Comparison of ENCODE assay signal across 22 cellular contexts in genomic region chr17:52140601-52141000, GRCh38.
DNase-seq lines count a peak whose midpoint lies in the region; ATAC-seq and TF ChIP-seq lines count a peak whose summit lies in the region.
"Had no signal": no experiment of that assay in that cellular context is flagged by ENCODE, and none has a peak within 500 bp of the region (broad histone marks: within the 10 kb centered on the region; RNA-seq: fewer than 3 reads in every experiment).

No MANE protein-coding gene starts in this region.

- no peaks in the 10 kb centered on the region for H3K9me3 ChIP-seq in WERI-Rb-1 (ENCODE audit: severe bottlenecking)
- H3K9me3 ChIP-seq: BE2C, BLaER1 had no signal

- no peaks in the 10 kb centered on the region for H3K27me3 ChIP-seq in WERI-Rb-1 (ENCODE audit: insufficient read depth, low read depth, severe bottlenecking)
- H3K27me3 ChIP-seq: BE2C, BLaER1 had no signal

- no peaks in the 10 kb centered on the region for H3K36me3 ChIP-seq in WERI-Rb-1
- H3K36me3 ChIP-seq: BE2C, BLaER1 had no signal

- ATAC-seq in HG03280 (IDR thresholded peaks at IDR 0.05; ENCODE audit: unreplicated experiment), result no peak

- peak overlapping the region; percentile 80 for H3K27ac ChIP-seq in WERI-Rb-1
- H3K27ac ChIP-seq: BLaER1 had no signal

- no peak overlapping the region for H3K4me3 ChIP-seq in WERI-Rb-1 (ENCODE audit: low read depth, low read length)
- H3K4me3 ChIP-seq: BLaER1 had no signal

- no peak for TF ChIP-seq CTCF in WERI-Rb-1 (IDR thresholded peaks at IDR 0.05; ENCODE audit: low read depth, low read length)

- DNase-seq in NCI-H524 (lab: John Stamatoyannopoulos, UW) (peak; percentile 43), NCI-H524 treated with DMSO at 0.1 percent for 48 hours (lab: John Stamatoyannopoulos, UW) (no peak), NCI-H82 (lab: John Stamatoyannopoulos, UW) (peak; percentile 92), WERI-Rb-1 (peak; percentile 94), ecto neural progenitor cell (ENCODE audit: low spot score) (peak; percentile 55), LoVo (ENCODE audit: low spot score) (no peak), SIG-M5 treated with dmso at 0.1 percent for 504 hours (lab: John Stamatoyannopoulos, UW; ENCODE audit: unreplicated experiment) (no peak)
- DNase-seq: 8988T; ACHN; BE2C; CD4-positive, alpha-beta memory T cell; CD4-positive, CD25-positive, alpha-beta regulatory T cell; CD8-positive, alpha-beta memory T cell; COR-L47; DMS153; DMS53; DMS79; DND-41; EL; GF-D8 had no signal

Comparison
In these comparisons a context has a peak if more than half of its experiments do, and no peak if none do; other contexts are left out.
1. DNase-seq: peak in NCI-H524 (2 of 2), NCI-H82 (single experiment), WERI-Rb-1 (single experiment) and ecto neural progenitor cell (single experiment); none in NCI-H524 treated with DMSO at 0.1 percent for 48 hours (single experiment), LoVo (single experiment) and SIG-M5 treated with dmso at 0.1 percent for 504 hours (single experiment).